ENCODE assay signal across 14 cellular contexts in genomic region chr10:79183468-79183865, GRCh38.
DNase-seq lines count a peak whose midpoint lies in the region; ATAC-seq, FAIRE-seq and TF ChIP-seq lines count a peak whose summit lies in the region.
"Had no signal": no experiment of that assay in that cellular context is flagged by ENCODE, and none has a peak within 500 bp of the region (broad histone marks: within the 10 kb centered on the region; RNA-seq: fewer than 3 reads in every experiment).

No MANE protein-coding gene starts in this region.

- H3K27me3 Mint-ChIP-seq in endothelial cell (ENCODE audit: unreplicated experiment) = peaks cover 32% of the 10 kb centered on the region
- H3K27me3 Mint-ChIP-seq in osteocyte (ENCODE audit: unreplicated experiment) = no peaks in the 10 kb centered on the region
- no peaks in the 10 kb centered on the region for H3K27me3 Mint-ChIP-seq in activated CD4-positive, alpha-beta T cell treated with anti-CD3 and anti-CD28 coated beads for 36 hours
- H3K27me3 Mint-ChIP-seq: activated CD4-positive, alpha-beta memory T cell treated with anti-CD3 and anti-CD28 coated beads for 36 hours had no signal

- no peaks in the 10 kb centered on the region for H3K9me3 ChIP-seq in A549
- H3K9me3 ChIP-seq: thoracic aorta had no signal

- POLR2A ChIA-PET in A549 (lab: Yijun Ruan, JAX) = interaction anchor here (0.5 to 1.2 kb wide), 5 partner anchors 12 to 578 kb away, joined by 3 to 4 read pairs (median 3); no protein-coding TSS in a partner anchor
- POLR2A ChIA-PET in activated CD4-positive, alpha-beta T cell treated with anti-CD3 and anti-CD28 coated beads for 36 hours (lab: Charles Lee) = interaction anchor here (0.5 kb wide), 1 partner anchor 49 kb away, joined by 3 read pairs; no protein-coding TSS in a partner anchor

- no peak for DNase-seq in A549 (ENCODE audit: low read depth in 1 of 2, low spot score in 1 of 2)
- peak; percentile 19 for DNase-seq in NCI-H69 (lab: John Stamatoyannopoulos, UW)
- DNase-seq in endothelial cell (ENCODE audit: low spot score) = no peak
- DNase-seq in osteocyte (ENCODE audit: extremely low spot score, unreplicated experiment) = no peak
- no peak for DNase-seq in activated CD4-positive, alpha-beta T cell treated with anti-CD3 and anti-CD28 coated beads for 36 hours
- no peak for DNase-seq in T1000 (lab: John Stamatoyannopoulos, UW)
- DNase-seq: activated CD4-positive, alpha-beta memory T cell treated with anti-CD3 and anti-CD28 coated beads for 36 hours; head of caudate nucleus; NCI-H1417 treated with DMSO at 0.1 percent for 48 hours; NCI-H446 treated with DMSO at 0.1 percent for 48 hours; stimulated activated CD4-positive, alpha-beta T cell treated with anti-CD3 and anti-CD28 coated beads, Interleukin-12 subunit alpha, Interleukin-12 subunit beta, amount 100 ng/mL, for 4 hours had no signal

- peak overlapping the region; percentile 72 for H3K4me2 ChIP-seq in A549

- intact Hi-C loops in activated CD4-positive, alpha-beta T cell treated with anti-CD3 and anti-CD28 coated beads for 36 hours (cut with DNase I, micrococcal nuclease) = no loop called here

- peaks cover 7% of the 10 kb centered on the region for H3K36me3 Mint-ChIP-seq in endothelial cell (ENCODE audit: low read depth, unreplicated experiment)
- H3K36me3 Mint-ChIP-seq in osteocyte (ENCODE audit: unreplicated experiment) = peaks cover 15% of the 10 kb centered on the region
- H3K36me3 Mint-ChIP-seq in activated CD4-positive, alpha-beta T cell treated with anti-CD3 and anti-CD28 coated beads for 36 hours (ENCODE audit: low read depth) = no peaks in the 10 kb centered on the region
- H3K36me3 Mint-ChIP-seq: activated CD4-positive, alpha-beta memory T cell treated with anti-CD3 and anti-CD28 coated beads for 36 hours had no signal

- ATAC-seq in A549 = no peak
- no peak for ATAC-seq in HG02759 (IDR thresholded peaks at IDR 0.05; ENCODE audit: unreplicated experiment)
- no peak for ATAC-seq in activated CD4-positive, alpha-beta T cell treated with anti-CD3 and anti-CD28 coated beads for 36 hours
- ATAC-seq in HG03108 (IDR thresholded peaks at IDR 0.05; ENCODE audit: unreplicated experiment) = no peak

- FAIRE-seq in A549 (lab: Jason Lieb, UNC) = no peak

- no peak overlapping the region for H3K4me3 Mint-ChIP-seq in endothelial cell (ENCODE audit: unreplicated experiment)
- H3K4me3 Mint-ChIP-seq in osteocyte (ENCODE audit: unreplicated experiment) = no peak overlapping the region
- no peak overlapping the region for H3K4me3 Mint-ChIP-seq in activated CD4-positive, alpha-beta T cell treated with anti-CD3 and anti-CD28 coated beads for 36 hours
- H3K4me3 Mint-ChIP-seq: activated CD4-positive, alpha-beta memory T cell treated with anti-CD3 and anti-CD28 coated beads for 36 hours had no signal

- H3K27ac ChIP-seq in A549 = peak overlapping the region; percentile 81 to 90

- WGBS in A549 (ENCODE audit: missing lambda C conversion rate) = 74% methylated on average over 5 of the region's 5 CpGs

- H3K4me1 Mint-ChIP-seq in endothelial cell (ENCODE audit: unreplicated experiment) = peaks cover 53% of the 10 kb centered on the region
- H3K4me1 Mint-ChIP-seq in osteocyte (ENCODE audit: unreplicated experiment) = peaks cover 84% of the 10 kb centered on the region
- no peaks in the 10 kb centered on the region for H3K4me1 Mint-ChIP-seq in activated CD4-positive, alpha-beta T cell treated with anti-CD3 and anti-CD28 coated beads for 36 hours

- peaks cover 100% of the 10 kb centered on the region for H3K4me1 ChIP-seq in A549

- TF ChIP-seq CTCF in A549 (IDR thresholded peaks at IDR 0.05) (no peak), endothelial cell (IDR thresholded peaks at IDR 0.05; ENCODE audit: unreplicated experiment) (no peak), osteocyte (IDR thresholded peaks at IDR 0.05) (no peak)

- no peak for TF ChIP-seq RAD21 in A549 (conservative IDR thresholded peaks at IDR 0.05 in 1 of 2, IDR thresholded peaks at IDR 0.05 in 1 of 2)

- TF ChIP-seq POLR2A in A549 (IDR thresholded peaks at IDR 0.05; ENCODE audit: low read length) = no peak

- CTCF ChIA-PET in A549 (lab: Yijun Ruan, JAX) = interaction anchor here (0.6 to 14.2 kb wide), 7 partner anchors 9 to 1136 kb away, joined by 3 to 199 read pairs (median 3); no protein-coding TSS in a partner anchor
- CTCF ChIA-PET in activated CD4-positive, alpha-beta T cell treated with anti-CD3 and anti-CD28 coated beads for 36 hours (lab: Charles Lee) = interaction anchor here (0.7 to 1.5 kb wide), 3 partner anchors 12 to 77 kb away, joined by 3 to 6 read pairs (median 4); no protein-coding TSS in a partner anchor

- H3K9me3 Mint-ChIP-seq in endothelial cell (ENCODE audit: unreplicated experiment) = no peaks in the 10 kb centered on the region
- H3K9me3 Mint-ChIP-seq in osteocyte (ENCODE audit: unreplicated experiment) = no peaks in the 10 kb centered on the region
- H3K9me3 Mint-ChIP-seq in activated CD4-positive, alpha-beta T cell treated with anti-CD3 and anti-CD28 coated beads for 36 hours (ENCODE audit: low read depth) = no peaks in the 10 kb centered on the region
- H3K9me3 Mint-ChIP-seq: activated CD4-positive, alpha-beta memory T cell treated with anti-CD3 and anti-CD28 coated beads for 36 hours had no signal

- peak overlapping the region; percentile 42 for H3K27ac Mint-ChIP-seq in endothelial cell (ENCODE audit: unreplicated experiment)
- H3K27ac Mint-ChIP-seq in osteocyte (ENCODE audit: unreplicated experiment) = peak overlapping the region; percentile 93
- no peak overlapping the region for H3K27ac Mint-ChIP-seq in activated CD4-positive, alpha-beta T cell treated with anti-CD3 and anti-CD28 coated beads for 36 hours
- H3K27ac Mint-ChIP-seq: activated CD4-positive, alpha-beta memory T cell treated with anti-CD3 and anti-CD28 coated beads for 36 hours had no signal

- no peak overlapping the region for H3K4me3 ChIP-seq in A549
- H3K4me3 ChIP-seq: thoracic aorta had no signal

- TF ChIP-seq EP300 in A549 (IDR thresholded peaks at IDR 0.05) = no peak

TF ChIP-seq in A549, 52 proteins besides CTCF, POLR2A, EP300 and RAD21:
- no peak for TF ChIP-seq FOSB (CRISPR knock-in tag; IDR thresholded peaks at IDR 0.05)
- TF ChIP-seq FOXS1 (CRISPR knock-in tag; IDR thresholded peaks at IDR 0.05) = no peak
- TF ChIP-seq ZNF302 (CRISPR knock-in tag; IDR thresholded peaks at IDR 0.05) = no peak
- no peak for TF ChIP-seq BHLHE40 (IDR thresholded peaks at IDR 0.05; ENCODE audit: low read depth, low read length)
- TF ChIP-seq HMGXB4 (CRISPR knock-in tag; IDR thresholded peaks at IDR 0.05; ENCODE audit: borderline replicate concordance) = no peak
- TF ChIP-seq ESRRA (IDR thresholded peaks at IDR 0.05; ENCODE audit: borderline replicate concordance, low read length) = no peak
- no peak for TF ChIP-seq JUN (IDR thresholded peaks at IDR 0.05)
- TF ChIP-seq HOXA7 (CRISPR knock-in tag; IDR thresholded peaks at IDR 0.05) = no peak
- TF ChIP-seq CHD4 (IDR thresholded peaks at IDR 0.05; ENCODE audit: borderline replicate concordance) = no peak
- TF ChIP-seq NPAS2 (CRISPR knock-in tag; IDR thresholded peaks at IDR 0.05; ENCODE audit: borderline replicate concordance) = no peak
- no peak for TF ChIP-seq RARB (CRISPR knock-in tag; IDR thresholded peaks at IDR 0.05)
- no peak for TF ChIP-seq NFE2L2 (conservative IDR thresholded peaks at IDR 0.05; ENCODE audit: low read length)
- TF ChIP-seq RNF2 (IDR thresholded peaks at IDR 0.05; ENCODE audit: borderline replicate concordance, low read depth) = no peak
- no peak for TF ChIP-seq USF2 (IDR thresholded peaks at IDR 0.05)
- no peak for TF ChIP-seq EHF (CRISPR knock-in tag; IDR thresholded peaks at IDR 0.05)
- TF ChIP-seq ZC3H11A (IDR thresholded peaks at IDR 0.05) = no peak
- no peak for TF ChIP-seq BCL3 (IDR thresholded peaks at IDR 0.05)
- no peak for TF ChIP-seq HOXB5 (CRISPR knock-in tag; IDR thresholded peaks at IDR 0.05)
TF ChIP-seq in A549: peak in this region for 0.
